1 cellular context compared by ENCODE assay signal in the genomic region with DNA sequence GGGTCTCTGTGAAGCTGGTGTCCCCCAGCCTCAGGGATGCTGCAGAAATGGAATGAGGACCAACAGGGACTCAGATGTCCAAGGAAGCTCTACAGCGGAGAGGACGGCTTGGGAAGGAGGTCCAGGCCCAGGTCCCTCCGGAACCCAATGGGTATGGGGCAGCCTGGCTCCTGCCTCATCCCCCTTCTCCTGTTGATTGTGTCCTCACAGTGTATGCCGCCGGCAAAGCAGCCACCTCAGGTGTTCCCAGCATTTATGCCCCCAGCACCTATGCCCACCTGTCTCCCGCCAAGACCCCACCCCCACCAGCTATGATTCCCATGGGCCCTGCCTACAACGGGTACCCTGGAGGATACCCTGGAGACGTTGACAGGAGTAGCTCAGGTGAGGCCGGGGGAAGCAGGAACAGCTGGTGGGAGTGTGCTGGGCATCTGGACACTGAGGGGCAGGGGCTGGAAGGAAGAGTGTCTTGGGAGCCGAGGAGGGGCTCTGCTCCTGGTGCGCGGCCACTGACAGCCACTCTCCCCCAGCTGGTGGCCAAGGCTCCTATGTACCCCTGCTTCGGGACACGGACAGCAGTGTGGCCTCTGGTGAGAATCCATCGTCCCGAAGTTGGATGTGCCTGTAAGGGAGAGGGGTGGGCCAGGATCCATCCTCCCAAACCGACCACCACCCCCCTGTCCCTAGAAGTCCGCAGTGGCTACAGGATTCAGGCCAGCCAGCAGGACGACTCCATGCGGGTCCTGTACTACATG.
TF ChIP-seq lines count a peak whose summit lies in the region.

No MANE protein-coding gene starts in this region.

TF ChIP-seq in HepG2, 621 proteins besides CTCF, POLR2A, EP300 and RAD21 (continued from another document):
- TF ChIP-seq, protein P1, sequence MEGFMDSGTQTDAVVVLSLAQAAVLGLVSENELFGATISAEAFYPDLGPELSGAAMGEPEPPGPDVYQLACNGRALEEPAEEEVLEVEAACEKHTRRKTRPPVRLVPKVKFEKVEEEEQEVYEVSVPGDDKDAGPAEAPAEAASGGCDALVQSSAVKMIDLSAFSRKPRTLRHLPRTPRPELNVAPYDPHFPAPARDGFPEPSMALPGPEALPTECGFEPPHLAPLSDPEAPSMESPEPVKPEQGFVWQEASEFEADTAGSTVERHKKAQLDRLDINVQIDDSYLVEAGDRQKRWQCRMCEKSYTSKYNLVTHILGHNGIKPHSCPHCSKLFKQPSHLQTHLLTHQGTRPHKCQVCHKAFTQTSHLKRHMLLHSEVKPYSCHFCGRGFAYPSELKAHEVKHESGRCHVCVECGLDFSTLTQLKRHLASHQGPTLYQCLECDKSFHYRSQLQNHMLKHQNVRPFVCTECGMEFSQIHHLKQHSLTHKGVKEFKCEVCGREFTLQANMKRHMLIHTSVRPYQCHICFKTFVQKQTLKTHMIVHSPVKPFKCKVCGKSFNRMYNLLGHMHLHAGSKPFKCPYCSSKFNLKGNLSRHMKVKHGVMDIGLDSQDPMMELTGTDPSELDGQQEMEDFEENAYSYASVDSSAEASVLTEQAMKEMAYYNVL (CRISPR knock-in tag; IDR thresholded peaks at IDR 0.05; ENCODE audit: borderline replicate concordance): no peak
- TF ChIP-seq BHLHE40 (IDR thresholded peaks at IDR 0.05; ENCODE audit: low read length): no peak
- no peak for TF ChIP-seq RNF2 (conservative IDR thresholded peaks at IDR 0.05; ENCODE audit: low read depth)
- TF ChIP-seq ZNF333 (CRISPR knock-in tag; IDR thresholded peaks at IDR 0.05; ENCODE audit: borderline replicate concordance): 0 out of 2 replicates have a peak, but pooled peaks have one; percentile 3
- no peak for TF ChIP-seq NFRKB (IDR thresholded peaks at IDR 0.05)
- TF ChIP-seq ZNF431 (CRISPR knock-in tag; IDR thresholded peaks at IDR 0.05; ENCODE audit: borderline replicate concordance, low read depth): no peak
- no peak for TF ChIP-seq STAG1 (CRISPR knock-in tag; IDR thresholded peaks at IDR 0.05)
- no peak for TF ChIP-seq TP53 (CRISPR knock-in tag; conservative IDR thresholded peaks at IDR 0.05)
- TF ChIP-seq, protein P2, sequence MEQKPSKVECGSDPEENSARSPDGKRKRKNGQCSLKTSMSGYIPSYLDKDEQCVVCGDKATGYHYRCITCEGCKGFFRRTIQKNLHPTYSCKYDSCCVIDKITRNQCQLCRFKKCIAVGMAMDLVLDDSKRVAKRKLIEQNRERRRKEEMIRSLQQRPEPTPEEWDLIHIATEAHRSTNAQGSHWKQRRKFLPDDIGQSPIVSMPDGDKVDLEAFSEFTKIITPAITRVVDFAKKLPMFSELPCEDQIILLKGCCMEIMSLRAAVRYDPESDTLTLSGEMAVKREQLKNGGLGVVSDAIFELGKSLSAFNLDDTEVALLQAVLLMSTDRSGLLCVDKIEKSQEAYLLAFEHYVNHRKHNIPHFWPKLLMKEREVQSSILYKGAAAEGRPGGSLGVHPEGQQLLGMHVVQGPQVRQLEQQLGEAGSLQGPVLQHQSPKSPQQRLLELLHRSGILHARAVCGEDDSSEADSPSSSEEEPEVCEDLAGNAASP (CRISPR knock-in tag; IDR thresholded peaks at IDR 0.05; ENCODE audit: borderline replicate concordance): no peak
- TF ChIP-seq ZNF83 (CRISPR knock-in tag; IDR thresholded peaks at IDR 0.05; ENCODE audit: borderline replicate concordance): no peak
- TF ChIP-seq HOXA9 (CRISPR knock-in tag; IDR thresholded peaks at IDR 0.05; ENCODE audit: borderline replicate concordance): 0 out of 2 replicates have a peak, but pooled peaks have one; percentile 14
- TF ChIP-seq ZNF501 (CRISPR knock-in tag; IDR thresholded peaks at IDR 0.05): no peak
- TF ChIP-seq REXO4 (CRISPR knock-in tag; IDR thresholded peaks at IDR 0.05; ENCODE audit: borderline replicate concordance): no peak
- no peak for TF ChIP-seq FOXP1 (IDR thresholded peaks at IDR 0.05)
- TF ChIP-seq FOXP1 (CRISPR knock-in tag; IDR thresholded peaks at IDR 0.05): no peak
- no peak for TF ChIP-seq ZNF614 (CRISPR knock-in tag; IDR thresholded peaks at IDR 0.05; ENCODE audit: borderline replicate concordance)
- TF ChIP-seq, protein P3, sequence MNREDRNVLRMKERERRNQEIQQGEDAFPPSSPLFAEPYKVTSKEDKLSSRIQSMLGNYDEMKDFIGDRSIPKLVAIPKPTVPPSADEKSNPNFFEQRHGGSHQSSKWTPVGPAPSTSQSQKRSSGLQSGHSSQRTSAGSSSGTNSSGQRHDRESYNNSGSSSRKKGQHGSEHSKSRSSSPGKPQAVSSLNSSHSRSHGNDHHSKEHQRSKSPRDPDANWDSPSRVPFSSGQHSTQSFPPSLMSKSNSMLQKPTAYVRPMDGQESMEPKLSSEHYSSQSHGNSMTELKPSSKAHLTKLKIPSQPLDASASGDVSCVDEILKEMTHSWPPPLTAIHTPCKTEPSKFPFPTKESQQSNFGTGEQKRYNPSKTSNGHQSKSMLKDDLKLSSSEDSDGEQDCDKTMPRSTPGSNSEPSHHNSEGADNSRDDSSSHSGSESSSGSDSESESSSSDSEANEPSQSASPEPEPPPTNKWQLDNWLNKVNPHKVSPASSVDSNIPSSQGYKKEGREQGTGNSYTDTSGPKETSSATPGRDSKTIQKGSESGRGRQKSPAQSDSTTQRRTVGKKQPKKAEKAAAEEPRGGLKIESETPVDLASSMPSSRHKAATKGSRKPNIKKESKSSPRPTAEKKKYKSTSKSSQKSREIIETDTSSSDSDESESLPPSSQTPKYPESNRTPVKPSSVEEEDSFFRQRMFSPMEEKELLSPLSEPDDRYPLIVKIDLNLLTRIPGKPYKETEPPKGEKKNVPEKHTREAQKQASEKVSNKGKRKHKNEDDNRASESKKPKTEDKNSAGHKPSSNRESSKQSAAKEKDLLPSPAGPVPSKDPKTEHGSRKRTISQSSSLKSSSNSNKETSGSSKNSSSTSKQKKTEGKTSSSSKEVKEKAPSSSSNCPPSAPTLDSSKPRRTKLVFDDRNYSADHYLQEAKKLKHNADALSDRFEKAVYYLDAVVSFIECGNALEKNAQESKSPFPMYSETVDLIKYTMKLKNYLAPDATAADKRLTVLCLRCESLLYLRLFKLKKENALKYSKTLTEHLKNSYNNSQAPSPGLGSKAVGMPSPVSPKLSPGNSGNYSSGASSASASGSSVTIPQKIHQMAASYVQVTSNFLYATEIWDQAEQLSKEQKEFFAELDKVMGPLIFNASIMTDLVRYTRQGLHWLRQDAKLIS (CRISPR knock-in tag; IDR thresholded peaks at IDR 0.05): no peak
- no peak for TF ChIP-seq ZFY (CRISPR knock-in tag; IDR thresholded peaks at IDR 0.05)
- TF ChIP-seq KLF16 (CRISPR knock-in tag; IDR thresholded peaks at IDR 0.05): no peak
- no peak for TF ChIP-seq ZNF260 (CRISPR knock-in tag; IDR thresholded peaks at IDR 0.05; ENCODE audit: borderline replicate concordance, low read depth)
TF ChIP-seq in HepG2: peak in this region for 9.
